ENCODE assay signal across 23 cellular contexts in the genomic region with DNA sequence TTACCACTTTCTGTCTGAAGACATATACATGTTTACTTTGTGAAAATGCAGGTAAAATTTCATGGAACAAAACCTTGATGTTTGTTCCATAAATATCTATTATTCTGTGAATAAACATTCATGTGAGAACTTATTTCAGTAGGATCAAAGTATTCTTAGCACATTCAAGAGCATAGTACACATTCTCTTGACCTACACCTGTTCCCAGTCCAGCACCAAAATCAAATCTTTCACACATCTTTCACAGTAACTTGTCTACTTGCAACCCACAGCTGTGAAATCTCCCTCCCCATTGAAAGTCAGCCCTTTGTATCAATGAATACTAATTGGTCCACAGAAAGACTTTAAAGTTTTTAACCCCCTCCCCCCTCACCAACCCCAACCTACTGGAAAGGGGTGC.
"Had no signal": no experiment of that assay in that cellular context is flagged by ENCODE, and none has a peak within 500 bp of the region (broad histone marks: within the 10 kb centered on the region; RNA-seq: fewer than 3 reads in every experiment).

No MANE protein-coding gene starts in this region.

- H3K4me3 ChIP-seq: SJCRH30 had no signal

- H3K9me3 ChIP-seq: SJCRH30 had no signal

- H3K27me3 ChIP-seq: SJCRH30 had no signal

- FAIRE-seq: HTR-8/SVneo, RCC 7860 had no signal

- DNase-seq: KBM-7, MV-4-11, NCI-H1048, NCI-H1105, NCI-H1417, NCI-H1436 treated with DMSO at 0.1 percent for 48 hours, NCI-H1694, NCI-H187 treated with DMSO at 0.1 percent for 48 hours, NCI-H2029 treated with DMSO at 0.1 percent for 48 hours, NCI-H2107, NCI-H2227 treated with DMSO at 0.1 percent for 48 hours, NCI-H446, NCI-H510A, NCI-H524 treated with DMSO at 0.1 percent for 48 hours, NCI-H69, NCI-H774, SHP77 treated with DMSO at 0.1 percent for 48 hours, SJCRH30 had no signal

- H3K27ac ChIP-seq: HL-60, RWPE1, SJCRH30 had no signal

- ATAC-seq: SK-N-SH treated with all-trans-retinoic acid at 6 μM for 48 hours had no signal

- H3K4me1 ChIP-seq: SJCRH30 had no signal

- H3K36me3 ChIP-seq: SJCRH30 had no signal
